ENCODE assay signal across 10 cellular contexts in genomic region chr17:59362811-59363205, GRCh38. TPM values are rescaled to one million over a fixed set of nuclear protein-coding genes. Genes with fewer than 3 reads are reported as not detected.
DNase-seq lines count a peak whose midpoint lies in the region; ATAC-seq and TF ChIP-seq lines count a peak whose summit lies in the region.
"Had no signal": no experiment of that assay in that cellular context is flagged by ENCODE, and none has a peak within 500 bp of the region (broad histone marks: within the 10 kb centered on the region; RNA-seq: fewer than 3 reads in every experiment).

No MANE protein-coding gene starts in this region.

- H3K4me1 ChIP-seq in lower lobe of right lung = peaks cover 77% of the 10 kb centered on the region
- H3K4me1 ChIP-seq in tibial artery = peaks cover 7 to 100% (median 91%) of the 10 kb centered on the region in 4 donors

- peak overlapping the region; percentile 73 for H3K27ac Mint-ChIP-seq in activated naive CD4-positive, alpha-beta T cell treated with anti-CD3 and anti-CD28 coated beads for 36 hours
- peak overlapping the region; percentile 89 for H3K27ac Mint-ChIP-seq in activated naive CD8-positive, alpha-beta T cell treated with anti-CD3 and anti-CD28 coated beads for 36 hours

- intact Hi-C loops in activated naive CD4-positive, alpha-beta T cell treated with anti-CD3 and anti-CD28 coated beads for 36 hours (cut with micrococcal nuclease) = loop anchor here (1.0 to 10.0 kb wide), 6 partner anchors 21 to 1028 kb away; partner anchors contain the start of genes TRIM37 and YPEL2
- intact Hi-C loops in lower lobe of right lung (cut with DNase I) (no loop called here), tibial artery (cut with DNase I; ENCODE audit: low total_unique reads) (loop anchor here (1.0 kb wide), 1 partner anchor 33 kb away; no protein-coding TSS in a partner anchor), sciatic nerve (cut with DNase I) (no loop called here)

- CTCF ChIA-PET in activated naive CD4-positive, alpha-beta T cell treated with anti-CD3 and anti-CD28 coated beads for 36 hours (lab: Charles Lee) = interaction anchor here (0.7 to 1.6 kb wide), 5 partner anchors 24 to 481 kb away, joined by 3 to 6 read pairs (median 4); no protein-coding TSS in a partner anchor

- DNase-seq in activated naive CD4-positive, alpha-beta T cell treated with anti-CD3 and anti-CD28 coated beads for 36 hours = no peak
- DNase-seq in activated naive CD4-positive, alpha-beta T cell (lab: John Stamatoyannopoulos, UW) = no peak
- DNase-seq in activated naive CD8-positive, alpha-beta T cell treated with anti-CD3 and anti-CD28 coated beads for 36 hours = no peak
- DNase-seq in lower lobe of right lung (no peak), tibial artery (no peak), NCI-H1694 (lab: John Stamatoyannopoulos, UW) (no peak), AG08395 (ENCODE audit: low spot score) (no peak), sciatic nerve (ENCODE audit: low spot score) (no peak)
- DNase-seq: NCI-H1092 had no signal

- H3K9me3 ChIP-seq in lower lobe of right lung = no peaks in the 10 kb centered on the region
- no peaks in the 10 kb centered on the region for H3K9me3 ChIP-seq in tibial artery

- H3K27ac ChIP-seq in lower lobe of right lung = peak overlapping the region; percentile 32
- H3K27ac ChIP-seq in tibial artery = peak overlapping the region; percentile 65 to 89
- H3K27ac ChIP-seq: C4-2B had no signal

- peaks cover 82% of the 10 kb centered on the region for H3K4me1 Mint-ChIP-seq in activated naive CD4-positive, alpha-beta T cell treated with anti-CD3 and anti-CD28 coated beads for 36 hours (ENCODE audit: low read depth)
- H3K4me1 Mint-ChIP-seq in activated naive CD8-positive, alpha-beta T cell treated with anti-CD3 and anti-CD28 coated beads for 36 hours = peaks cover 79% of the 10 kb centered on the region

- ATAC-seq in lower lobe of right lung (no peak), sciatic nerve (no peak)

- TF ChIP-seq CTCF in lower lobe of right lung (IDR thresholded peaks at IDR 0.05) = no peak
- no peak for TF ChIP-seq CTCF in tibial artery (IDR thresholded peaks at IDR 0.05)

- no peaks in the 10 kb centered on the region for H3K27me3 Mint-ChIP-seq in activated naive CD4-positive, alpha-beta T cell treated with anti-CD3 and anti-CD28 coated beads for 36 hours (ENCODE audit: low read depth)
- H3K27me3 Mint-ChIP-seq in activated naive CD8-positive, alpha-beta T cell treated with anti-CD3 and anti-CD28 coated beads for 36 hours = no peaks in the 10 kb centered on the region

- no peaks in the 10 kb centered on the region for H3K9me3 Mint-ChIP-seq in activated naive CD4-positive, alpha-beta T cell treated with anti-CD3 and anti-CD28 coated beads for 36 hours
- no peaks in the 10 kb centered on the region for H3K9me3 Mint-ChIP-seq in activated naive CD8-positive, alpha-beta T cell treated with anti-CD3 and anti-CD28 coated beads for 36 hours

- H3K27me3 ChIP-seq in lower lobe of right lung (ENCODE audit: low read depth) (no peaks in the 10 kb centered on the region), tibial artery (no peaks in the 10 kb centered on the region)

- no peaks in the 10 kb centered on the region for H3K36me3 Mint-ChIP-seq in activated naive CD4-positive, alpha-beta T cell treated with anti-CD3 and anti-CD28 coated beads for 36 hours (ENCODE audit: low read depth)
- peaks cover 14% of the 10 kb centered on the region for H3K36me3 Mint-ChIP-seq in activated naive CD8-positive, alpha-beta T cell treated with anti-CD3 and anti-CD28 coated beads for 36 hours

- H3K4me3 ChIP-seq in lower lobe of right lung (no peak overlapping the region), tibial artery (peak overlapping the region in 1 of 2 donors; percentile 9)

- H3K4me3 Mint-ChIP-seq in activated naive CD4-positive, alpha-beta T cell treated with anti-CD3 and anti-CD28 coated beads for 36 hours = peak overlapping the region; percentile 8
- peak overlapping the region; percentile 54 for H3K4me3 Mint-ChIP-seq in activated naive CD8-positive, alpha-beta T cell treated with anti-CD3 and anti-CD28 coated beads for 36 hours

- H3K36me3 ChIP-seq in lower lobe of right lung = peaks cover 4% of the 10 kb centered on the region
- no peaks in the 10 kb centered on the region for H3K36me3 ChIP-seq in tibial artery

RNA-seq across cellular contexts. Expression of gene YPEL2, which starts 31.4 kb away (rescaled TPM):
- 1 to 10 TPM; 4.3 to 4.4 TPM for total RNA-seq in activated naive CD4-positive, alpha-beta T cell treated with anti-CD3 and anti-CD28 coated beads for 36 hours
- 1 to 10 TPM; 4.4 to 4.7 TPM for total RNA-seq in activated naive CD8-positive, alpha-beta T cell treated with anti-CD3 and anti-CD28 coated beads for 36 hours
- total RNA-seq in lower lobe of right lung (22.9 TPM), sciatic nerve (55.1 TPM)

Comparison
In these comparisons a context has a peak if more than half of its experiments do, and no peak if none do; other contexts are left out.
1. intact Hi-C loops: an anchor here in activated naive CD4-positive, alpha-beta T cell treated with anti-CD3 and anti-CD28 coated beads for 36 hours (1.0 to 10.0 kb wide) and tibial artery (1.0 kb wide); none called in lower lobe of right lung and sciatic nerve.